Comparison of ENCODE assay signal across 10 cellular contexts in genomic region chr22:24147666-24148065, GRCh38. TPM values are rescaled to one million over a fixed set of nuclear protein-coding genes. Genes with fewer than 3 reads are reported as not detected.
DNase-seq lines count a peak whose midpoint lies in the region; ATAC-seq, FAIRE-seq and TF ChIP-seq lines count a peak whose summit lies in the region.
"Had no signal": no experiment of that assay in that cellular context is flagged by ENCODE, and none has a peak within 500 bp of the region (broad histone marks: within the 10 kb centered on the region; RNA-seq: fewer than 3 reads in every experiment).

No MANE protein-coding gene starts in this region.

- H3K4me1 Mint-ChIP-seq in activated CD4-positive, alpha-beta memory T cell treated with anti-CD3 and anti-CD28 coated beads, Interleukin-2, amount 10 ng/mL, durations not matched to agents 7 days and 5 days = peaks cover 34% of the 10 kb centered on the region
- peaks cover 43% of the 10 kb centered on the region for H3K4me1 Mint-ChIP-seq in activated CD4-positive, alpha-beta memory T cell treated with anti-CD3 and anti-CD28 coated beads for 36 hours (ENCODE audit: low read depth)
- peaks cover 23% of the 10 kb centered on the region for H3K4me1 Mint-ChIP-seq in activated T-helper 2 cell treated with anti-CD3 and anti-CD28 coated beads, Interferon-gamma antibody, Interleukin-2, Interleukin-4, amounts not matched to agents 10 μg/mL and 5 μg/mL and 100 μg/mL, durations not matched to agents 14 hours and 24 hours and 36 hours (ENCODE audit: low read depth)

- H3K4me3 ChIP-seq in lung (no peak overlapping the region), thoracic aorta (peak overlapping the region; percentile 33)

- peaks cover 0 to 6% of the 10 kb centered on the region in 2 donors for H3K36me3 ChIP-seq in lung (ENCODE audit: control insufficient read depth in 2 of 2, insufficient read depth in 2 of 2, low read length in 2 of 2)
- no peaks in the 10 kb centered on the region for H3K36me3 ChIP-seq in thoracic aorta

- no peak overlapping the region for H3K4me3 Mint-ChIP-seq in activated CD4-positive, alpha-beta memory T cell treated with anti-CD3 and anti-CD28 coated beads, Interleukin-2, amount 10 ng/mL, durations not matched to agents 7 days and 5 days
- H3K4me3 Mint-ChIP-seq in activated CD4-positive, alpha-beta memory T cell treated with anti-CD3 and anti-CD28 coated beads for 36 hours = no peak overlapping the region
- no peak overlapping the region for H3K4me3 Mint-ChIP-seq in activated T-helper 2 cell treated with anti-CD3 and anti-CD28 coated beads, Interferon-gamma antibody, Interleukin-2, Interleukin-4, amounts not matched to agents 10 μg/mL and 5 μg/mL and 100 μg/mL, durations not matched to agents 14 hours and 24 hours and 36 hours (ENCODE audit: low read depth)

- H3K36me3 Mint-ChIP-seq in activated CD4-positive, alpha-beta memory T cell treated with anti-CD3 and anti-CD28 coated beads, Interleukin-2, amount 10 ng/mL, durations not matched to agents 7 days and 5 days (ENCODE audit: low read depth) = peaks cover 9% of the 10 kb centered on the region
- H3K36me3 Mint-ChIP-seq in activated CD4-positive, alpha-beta memory T cell treated with anti-CD3 and anti-CD28 coated beads for 36 hours = no peaks in the 10 kb centered on the region
- peaks cover 27% of the 10 kb centered on the region for H3K36me3 Mint-ChIP-seq in activated T-helper 2 cell treated with anti-CD3 and anti-CD28 coated beads, Interferon-gamma antibody, Interleukin-2, Interleukin-4, amounts not matched to agents 10 μg/mL and 5 μg/mL and 100 μg/mL, durations not matched to agents 14 hours and 24 hours and 36 hours (ENCODE audit: low read depth)

- no peaks in the 10 kb centered on the region for H3K9me3 ChIP-seq in lung (ENCODE audit: control insufficient read depth in 2 of 2, insufficient read depth in 1 of 2, low read length in 1 of 2)
- H3K9me3 ChIP-seq in thoracic aorta = no peaks in the 10 kb centered on the region

- WGBS in lung, 2 donors = 49 to 57% methylated on average over 3 of the region's 3 CpGs

- no peak for DNase-seq in activated CD4-positive, alpha-beta memory T cell treated with anti-CD3 and anti-CD28 coated beads, Interleukin-2, amount 10 ng/mL, durations not matched to agents 7 days and 5 days
- no peak for DNase-seq in activated CD4-positive, alpha-beta memory T cell treated with anti-CD3 and anti-CD28 coated beads for 36 hours
- no peak for DNase-seq in activated T-helper 2 cell treated with anti-CD3 and anti-CD28 coated beads, Interferon-gamma antibody, Interleukin-2, Interleukin-4, amounts not matched to agents 10 μg/mL and 5 μg/mL and 100 μg/mL, durations not matched to agents 14 hours and 24 hours and 36 hours (ENCODE audit: low spot score)
- DNase-seq in lung (ENCODE audit: low spot score) (no peak), thoracic aorta (ENCODE audit: low spot score) (no peak), GM19239 (ENCODE audit: insufficient read length, low spot score) (no peak)
- DNase-seq in activated T-cell treated with anti-CD3 and anti-CD28 coated beads, Interleukin-2, amount 50 U/mL, for 1 hour = no peak
- DNase-seq: NCI-H1048, PC-3 had no signal

- H3K4me1 ChIP-seq in lung (ENCODE audit: control insufficient read depth in 2 of 2, insufficient read depth in 2 of 2, low read length in 2 of 2) (peaks cover 0 to 45% of the 10 kb centered on the region in 2 donors), thoracic aorta (ENCODE audit: control insufficient read depth in 1 of 2, low read depth in 2 of 2) (peaks cover 35 to 63% of the 10 kb centered on the region in 2 donors)

- no peak for ATAC-seq in lung (ENCODE audit: insufficient read depth, low FRiP score)
- ATAC-seq in thoracic aorta (ENCODE audit: insufficient number of reproducible peaks, low FRiP score, low read depth) = no peak
- ATAC-seq in HG03108 (IDR thresholded peaks at IDR 0.05; ENCODE audit: unreplicated experiment) = no peak
- ATAC-seq: PC-3 had no signal

- peak overlapping the region; percentile 21 for H3K27ac Mint-ChIP-seq in activated CD4-positive, alpha-beta memory T cell treated with anti-CD3 and anti-CD28 coated beads, Interleukin-2, amount 10 ng/mL, durations not matched to agents 7 days and 5 days
- no peak overlapping the region for H3K27ac Mint-ChIP-seq in activated CD4-positive, alpha-beta memory T cell treated with anti-CD3 and anti-CD28 coated beads for 36 hours
- H3K27ac Mint-ChIP-seq in activated T-helper 2 cell treated with anti-CD3 and anti-CD28 coated beads, Interferon-gamma antibody, Interleukin-2, Interleukin-4, amounts not matched to agents 10 μg/mL and 5 μg/mL and 100 μg/mL, durations not matched to agents 14 hours and 24 hours and 36 hours = peak overlapping the region; percentile 34

- POLR2A ChIA-PET in activated CD4-positive, alpha-beta memory T cell treated with anti-CD3 and anti-CD28 coated beads, Interleukin-2, amount 10 ng/mL, durations not matched to agents 7 days and 5 days (lab: Charles Lee) = no interaction called here
- POLR2A ChIA-PET in activated CD4-positive, alpha-beta memory T cell treated with anti-CD3 and anti-CD28 coated beads for 36 hours (lab: Charles Lee) = no interaction called here

- H3K27me3 Mint-ChIP-seq in activated CD4-positive, alpha-beta memory T cell treated with anti-CD3 and anti-CD28 coated beads, Interleukin-2, amount 10 ng/mL, durations not matched to agents 7 days and 5 days = no peaks in the 10 kb centered on the region
- no peaks in the 10 kb centered on the region for H3K27me3 Mint-ChIP-seq in activated CD4-positive, alpha-beta memory T cell treated with anti-CD3 and anti-CD28 coated beads for 36 hours
- H3K27me3 Mint-ChIP-seq in activated T-helper 2 cell treated with anti-CD3 and anti-CD28 coated beads, Interferon-gamma antibody, Interleukin-2, Interleukin-4, amounts not matched to agents 10 μg/mL and 5 μg/mL and 100 μg/mL, durations not matched to agents 14 hours and 24 hours and 36 hours (ENCODE audit: low read depth) = no peaks in the 10 kb centered on the region

- no peak for FAIRE-seq in GM19239 (lab: Jason Lieb, UNC)

- peak overlapping the region; percentile 34 to 79 for H3K27ac ChIP-seq in lung (ENCODE audit: low read depth in 1 of 2, low read length in 1 of 2)
- peak overlapping the region; percentile 73 to 91 for H3K27ac ChIP-seq in thoracic aorta

- no peaks in the 10 kb centered on the region for H3K9me3 Mint-ChIP-seq in activated CD4-positive, alpha-beta memory T cell treated with anti-CD3 and anti-CD28 coated beads, Interleukin-2, amount 10 ng/mL, durations not matched to agents 7 days and 5 days
- no peaks in the 10 kb centered on the region for H3K9me3 Mint-ChIP-seq in activated CD4-positive, alpha-beta memory T cell treated with anti-CD3 and anti-CD28 coated beads for 36 hours
- H3K9me3 Mint-ChIP-seq in activated T-helper 2 cell treated with anti-CD3 and anti-CD28 coated beads, Interferon-gamma antibody, Interleukin-2, Interleukin-4, amounts not matched to agents 10 μg/mL and 5 μg/mL and 100 μg/mL, durations not matched to agents 14 hours and 24 hours and 36 hours = no peaks in the 10 kb centered on the region

- no peaks in the 10 kb centered on the region for H3K27me3 ChIP-seq in lung (ENCODE audit: control insufficient read depth, insufficient read depth)
- H3K27me3 ChIP-seq in thoracic aorta (replicated peaks; ENCODE audit: insufficient read depth) = no peaks in the 10 kb centered on the region

- intact Hi-C loops in activated CD4-positive, alpha-beta memory T cell treated with anti-CD3 and anti-CD28 coated beads for 36 hours (cut with micrococcal nuclease) = no loop called here
- intact Hi-C loops in activated T-helper 2 cell treated with anti-CD3 and anti-CD28 coated beads, Interferon-gamma antibody, Interleukin-2, Interleukin-4, amounts not matched to agents 10 μg/mL and 5 μg/mL and 100 μg/mL, durations not matched to agents 14 hours and 24 hours and 36 hours (cut with micrococcal nuclease) = no loop called here

- TF ChIP-seq CTCF in lung (IDR thresholded peaks at IDR 0.05; ENCODE audit: control extremely low read depth, extremely low read depth) = no peak
- TF ChIP-seq CTCF in thoracic aorta (IDR thresholded peaks at IDR 0.05) = no peak

- CTCF ChIA-PET in activated CD4-positive, alpha-beta memory T cell treated with anti-CD3 and anti-CD28 coated beads, Interleukin-2, amount 10 ng/mL, durations not matched to agents 7 days and 5 days (lab: Charles Lee) = interaction anchor here (1.2 to 1.6 kb wide), 2 partner anchors 8 to 10 kb away, joined by 4 to 7 read pairs; no protein-coding TSS in a partner anchor
- CTCF ChIA-PET in activated CD4-positive, alpha-beta memory T cell treated with anti-CD3 and anti-CD28 coated beads for 36 hours (lab: Charles Lee) = interaction anchor here (1.2 to 4.4 kb wide), 2 partner anchors 8 to 9 kb away, joined by 4 to 38 read pairs; no protein-coding TSS in a partner anchor

RNA-seq across cellular contexts. Expression of gene SUSD2, which starts 33.6 kb away (rescaled TPM):
- total RNA-seq in activated CD4-positive, alpha-beta memory T cell treated with anti-CD3 and anti-CD28 coated beads, Interleukin-2, amount 10 ng/mL, durations not matched to agents 7 days and 5 days = under 1 TPM; 0.23 to 0.63 TPM
- total RNA-seq in activated CD4-positive, alpha-beta memory T cell treated with anti-CD3 and anti-CD28 coated beads for 36 hours = under 1 TPM; 0.19 to 0.22 TPM
- 0.32 and 0.64 TPM in 2 replicates for total RNA-seq in activated T-helper 2 cell treated with anti-CD3 and anti-CD28 coated beads, Interferon-gamma antibody, Interleukin-2, Interleukin-4, amounts not matched to agents 10 μg/mL and 5 μg/mL and 100 μg/mL, durations not matched to agents 14 hours and 24 hours and 36 hours
- total RNA-seq in lung (10 to 100 TPM; 15.9 to 82.6 TPM), thoracic aorta (10 to 100 TPM; 16.8 to 43.2 TPM)
- polyA plus RNA-seq in lung = 100 to 1,000 TPM in 1 of 2 donors, 10 to 100 TPM in 1; 16.8 to 192 TPM

Comparison
In these comparisons a context has a peak if more than half of its experiments do, and no peak if none do; other contexts are left out.
1. RNA of gene SUSD2, which starts 33.6 kb away (total RNA-seq): 15.9 to 82.6 TPM in lung and 16.8 to 43.2 TPM in thoracic aorta; 0.23 to 0.63 TPM in activated CD4-positive, alpha-beta memory T cell treated with anti-CD3 and anti-CD28 coated beads, Interleukin-2, amount 10 ng/mL, durations not matched to agents 7 days and 5 days, 0.32 to 0.64 TPM in activated T-helper 2 cell treated with anti-CD3 and anti-CD28 coated beads, Interferon-gamma antibody, Interleukin-2, Interleukin-4, amounts not matched to agents 10 μg/mL and 5 μg/mL and 100 μg/mL, durations not matched to agents 14 hours and 24 hours and 36 hours and 0.19 to 0.22 TPM in activated CD4-positive, alpha-beta memory T cell treated with anti-CD3 and anti-CD28 coated beads for 36 hours; every median in the first group is over 10 times any median in the second.